8 cellular contexts compared by ENCODE assay signal in genomic region chr4:98928131-98928504, GRCh38. TPM values are rescaled to one million over a fixed set of nuclear protein-coding genes. Genes with fewer than 3 reads are reported as not detected.
DNase-seq lines count a peak whose midpoint lies in the region; ATAC-seq and TF ChIP-seq lines count a peak whose summit lies in the region.

No MANE protein-coding gene starts in this region.

- TF ChIP-seq POLR2A in GM18505 (IDR thresholded peaks at IDR 0.05; ENCODE audit: borderline replicate concordance, extremely low read depth, insufficient read depth, insufficient read length), result peak; percentile 63

- peak; percentile 37 for ATAC-seq in GM18505 (IDR thresholded peaks at IDR 0.05; ENCODE audit: unreplicated experiment)
- ATAC-seq in HG02943 (IDR thresholded peaks at IDR 0.05; ENCODE audit: low read depth, unreplicated experiment), result peak; percentile 38

- DNase-seq in 8988T (peak; percentile 22), NCI-H2196 (lab: John Stamatoyannopoulos, UW; ENCODE audit: unreplicated experiment) (peak; percentile 26), cerebellum (ENCODE audit: low spot score) (peak; percentile 71), kidney glomerular epithelial cell (lab: John Stamatoyannopoulos, UW) (peak; percentile 81)
- peak; percentile 44 for DNase-seq in activated CD4-positive, CD25-positive, alpha-beta regulatory T cell treated with anti-CD3 and anti-CD28 coated beads, Interleukin-2, amount 50 U/mL, for 16 hours (ENCODE audit: low read depth, low spot score)
- DNase-seq in stimulated activated CD4-positive, alpha-beta T cell treated with anti-CD3 and anti-CD28 coated beads, Interleukin-1b, Interleukin-23, amount 100 ng/mL, for 4 hours (ENCODE audit: low read depth in 2 of 2), result peak; percentile 45 to 51

RNA-seq across cellular contexts. Expression of gene EIF4E, which starts 0.8 kb away (rescaled TPM):
- 146 TPM for total RNA-seq in cerebellum

Comparison
In these comparisons a context has a peak if more than half of its experiments do, and no peak if none do; other contexts are left out.
1. Peak in every context shown above with its lines: DNase-seq and ATAC-seq.
2. DNase-seq: peak in every context shown above with its lines; median percentile 81 in kidney glomerular epithelial cell; 71 in cerebellum; 48 in stimulated activated CD4-positive, alpha-beta T cell treated with anti-CD3 and anti-CD28 coated beads, Interleukin-1b, Interleukin-23, amount 100 ng/mL, for 4 hours; 44 in activated CD4-positive, CD25-positive, alpha-beta regulatory T cell treated with anti-CD3 and anti-CD28 coated beads, Interleukin-2, amount 50 U/mL, for 16 hours; 26 in NCI-H2196; 22 in 8988T.